13 cellular contexts compared by ENCODE assay signal in the genomic region with DNA sequence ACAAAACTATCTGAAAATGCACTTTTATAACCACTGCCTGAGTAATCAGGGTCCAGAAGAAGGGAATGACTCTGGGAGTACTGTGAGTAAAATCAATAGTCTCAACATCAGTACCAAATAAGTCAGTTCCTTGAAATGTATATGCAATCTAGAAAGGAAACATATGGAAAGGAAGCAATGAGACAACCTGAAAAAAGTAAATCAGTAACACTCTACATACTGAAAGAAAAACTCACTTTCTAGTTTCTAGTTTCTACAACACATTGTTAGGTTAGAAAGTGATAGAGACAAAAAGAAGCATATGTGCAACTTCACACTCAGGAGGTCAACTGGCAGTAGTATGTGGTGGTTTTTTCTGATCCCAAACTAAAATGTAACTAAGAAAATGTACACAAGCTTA.
DNase-seq lines count a peak whose midpoint lies in the region; ATAC-seq and TF ChIP-seq lines count a peak whose summit lies in the region.
"Had no signal": no experiment of that assay in that cellular context is flagged by ENCODE, and none has a peak within 500 bp of the region (broad histone marks: within the 10 kb centered on the region; RNA-seq: fewer than 3 reads in every experiment).

No MANE protein-coding gene starts in this region.

- ATAC-seq in HG02623 (IDR thresholded peaks at IDR 0.05; ENCODE audit: unreplicated experiment), result peak; percentile 87
- peak; percentile 92 for ATAC-seq in HG03342 (IDR thresholded peaks at IDR 0.05; ENCODE audit: unreplicated experiment)
- peak; percentile 58 for ATAC-seq in stimulated activated effector memory CD8-positive, alpha-beta T cell treated with anti-CD3 and anti-CD28 coated beads, Interleukin-12 subunit alpha, Interleukin-12 subunit beta, amount 100 ng/mL, for 72 hours
- ATAC-seq: natural killer cell treated with Interleukin-12 subunit alpha and Interleukin-12 subunit beta and Interleukin-15 and Interleukin-18, amount 100 ng/mL, for 72 hours; stimulated activated memory B cell treated with anti-CD40 and anti-IgM and Interleukin-4, amounts not matched to agents 10 μg/mL and 1 μg/mL and 100 μg/mL, for 72 hours had no signal

- POLR2A ChIA-PET in MCF 10A (lab: Yijun Ruan, JAX), result interaction anchor here (1.3 to 1.8 kb wide), 3 partner anchors 16 to 92 kb away, joined by 3 to 5 read pairs (median 3); no protein-coding TSS in a partner anchor

- no TSS peak for BruUV-seq in MCF 10A (replicated peaks; lab: Mats Ljungman, UMichigan)

- intact Hi-C loops in MCF 10A (cut with micrococcal nuclease) (no loop called here), breast epithelium (cut with DNase I; ENCODE audit: low total_unique reads) (no loop called here), vagina (cut with DNase I) (no loop called here)

- no peak overlapping the region for H3K4me3 Mint-ChIP-seq in MCF 10A (ENCODE audit: unreplicated experiment)
- H3K4me3 Mint-ChIP-seq in stimulated activated effector memory CD8-positive, alpha-beta T cell treated with anti-CD3 and anti-CD28 coated beads, Interleukin-12 subunit alpha, Interleukin-12 subunit beta, amount 100 ng/mL, for 72 hours, result no peak overlapping the region
- H3K4me3 Mint-ChIP-seq: activated CD4-positive, alpha-beta memory T cell treated with anti-CD3 and anti-CD28 coated beads for 36 hours; natural killer cell treated with Interleukin-12 subunit alpha and Interleukin-12 subunit beta and Interleukin-15 and Interleukin-18, amount 100 ng/mL, for 72 hours; stimulated activated memory B cell treated with anti-CD40 and anti-IgM and Interleukin-4, amounts not matched to agents 10 μg/mL and 1 μg/mL and 100 μg/mL, for 72 hours had no signal

- no peak overlapping the region for H3K4me3 ChIP-seq in breast epithelium
- no peak overlapping the region for H3K4me3 ChIP-seq in vagina

- H3K4me1 Mint-ChIP-seq in MCF 10A (ENCODE audit: insufficient read depth, unreplicated experiment), result peaks cover 19% of the 10 kb centered on the region
- H3K4me1 Mint-ChIP-seq in stimulated activated effector memory CD8-positive, alpha-beta T cell treated with anti-CD3 and anti-CD28 coated beads, Interleukin-12 subunit alpha, Interleukin-12 subunit beta, amount 100 ng/mL, for 72 hours, result no peaks in the 10 kb centered on the region
- H3K4me1 Mint-ChIP-seq: stimulated activated memory B cell treated with anti-CD40 and anti-IgM and Interleukin-4, amounts not matched to agents 10 μg/mL and 1 μg/mL and 100 μg/mL, for 72 hours had no signal

- H3K4me1 ChIP-seq in breast epithelium, result no peaks in the 10 kb centered on the region
- H3K4me1 ChIP-seq in vagina, result no peaks in the 10 kb centered on the region

- H3K9me3 ChIP-seq in breast epithelium, result no peaks in the 10 kb centered on the region
- H3K9me3 ChIP-seq in vagina, result no peaks in the 10 kb centered on the region

- no peak overlapping the region for H3K27ac ChIP-seq in breast epithelium
- H3K27ac ChIP-seq in vagina, result no peak overlapping the region

- H3K36me3 ChIP-seq in breast epithelium, result no peaks in the 10 kb centered on the region
- no peaks in the 10 kb centered on the region for H3K36me3 ChIP-seq in vagina

- H3K36me3 Mint-ChIP-seq in MCF 10A (ENCODE audit: insufficient read depth, unreplicated experiment), result no peaks in the 10 kb centered on the region
- no peaks in the 10 kb centered on the region for H3K36me3 Mint-ChIP-seq in stimulated activated effector memory CD8-positive, alpha-beta T cell treated with anti-CD3 and anti-CD28 coated beads, Interleukin-12 subunit alpha, Interleukin-12 subunit beta, amount 100 ng/mL, for 72 hours
- H3K36me3 Mint-ChIP-seq: activated CD4-positive, alpha-beta memory T cell treated with anti-CD3 and anti-CD28 coated beads for 36 hours; activated naive CD4-positive, alpha-beta T cell treated with anti-CD3 and anti-CD28 coated beads, Interleukin-2, amount 50 U/mL, for 72 hours; natural killer cell treated with Interleukin-12 subunit alpha and Interleukin-12 subunit beta and Interleukin-15 and Interleukin-18, amount 100 ng/mL, for 72 hours; stimulated activated memory B cell treated with anti-CD40 and anti-IgM and Interleukin-4, amounts not matched to agents 10 μg/mL and 1 μg/mL and 100 μg/mL, for 72 hours had no signal

- H3K27me3 Mint-ChIP-seq in MCF 10A (ENCODE audit: insufficient read depth, unreplicated experiment), result no peaks in the 10 kb centered on the region
- H3K27me3 Mint-ChIP-seq: activated CD4-positive, alpha-beta memory T cell treated with anti-CD3 and anti-CD28 coated beads for 36 hours; natural killer cell treated with Interleukin-12 subunit alpha and Interleukin-12 subunit beta and Interleukin-15 and Interleukin-18, amount 100 ng/mL, for 72 hours; stimulated activated memory B cell treated with anti-CD40 and anti-IgM and Interleukin-4, amounts not matched to agents 10 μg/mL and 1 μg/mL and 100 μg/mL, for 72 hours had no signal

- peak overlapping the region; percentile 64 for H3K27ac Mint-ChIP-seq in MCF 10A (ENCODE audit: low read depth, unreplicated experiment)
- no peak overlapping the region for H3K27ac Mint-ChIP-seq in stimulated activated effector memory CD8-positive, alpha-beta T cell treated with anti-CD3 and anti-CD28 coated beads, Interleukin-12 subunit alpha, Interleukin-12 subunit beta, amount 100 ng/mL, for 72 hours
- H3K27ac Mint-ChIP-seq: activated CD4-positive, alpha-beta memory T cell treated with anti-CD3 and anti-CD28 coated beads for 36 hours; activated naive CD4-positive, alpha-beta T cell treated with anti-CD3 and anti-CD28 coated beads, Interleukin-2, amount 50 U/mL, for 72 hours; natural killer cell treated with Interleukin-12 subunit alpha and Interleukin-12 subunit beta and Interleukin-15 and Interleukin-18, amount 100 ng/mL, for 72 hours; stimulated activated memory B cell treated with anti-CD40 and anti-IgM and Interleukin-4, amounts not matched to agents 10 μg/mL and 1 μg/mL and 100 μg/mL, for 72 hours had no signal

- H3K27me3 ChIP-seq in breast epithelium (no peaks in the 10 kb centered on the region), vagina (no peaks in the 10 kb centered on the region)

- CTCF ChIA-PET in MCF 10A (lab: Yijun Ruan, JAX), result no interaction called here

- no peaks in the 10 kb centered on the region for H3K9me3 Mint-ChIP-seq in MCF 10A (ENCODE audit: unreplicated experiment)
- peaks cover 5% of the 10 kb centered on the region for H3K9me3 Mint-ChIP-seq in stimulated activated effector memory CD8-positive, alpha-beta T cell treated with anti-CD3 and anti-CD28 coated beads, Interleukin-12 subunit alpha, Interleukin-12 subunit beta, amount 100 ng/mL, for 72 hours

- no peak for DNase-seq in MCF 10A (ENCODE audit: unreplicated experiment)
- no peak for DNase-seq in breast epithelium (ENCODE audit: low spot score in 2 of 2)
- no peak for DNase-seq in stimulated activated effector memory CD8-positive, alpha-beta T cell treated with anti-CD3 and anti-CD28 coated beads, Interleukin-12 subunit alpha, Interleukin-12 subunit beta, amount 100 ng/mL, for 72 hours (ENCODE audit: low spot score in 2 of 2)
- no peak for DNase-seq in cerebellar cortex (ENCODE audit: low spot score)
- no peak for DNase-seq in vagina (ENCODE audit: extremely low spot score in 2 of 2)
- DNase-seq in islet precursor cell, result no peak
- DNase-seq: activated CD4-positive, alpha-beta memory T cell treated with anti-CD3 and anti-CD28 coated beads for 36 hours; NCI-H1436 had no signal

- TF ChIP-seq POLR2A in breast epithelium (IDR thresholded peaks at IDR 0.05), result no peak
- TF ChIP-seq POLR2A in vagina (IDR thresholded peaks at IDR 0.05), result no peak

- TF ChIP-seq CTCF in MCF 10A (IDR thresholded peaks at IDR 0.05; ENCODE audit: unreplicated experiment) (no peak), breast epithelium (IDR thresholded peaks at IDR 0.05) (no peak), vagina (IDR thresholded peaks at IDR 0.05) (no peak)
